In the genomic region with DNA sequence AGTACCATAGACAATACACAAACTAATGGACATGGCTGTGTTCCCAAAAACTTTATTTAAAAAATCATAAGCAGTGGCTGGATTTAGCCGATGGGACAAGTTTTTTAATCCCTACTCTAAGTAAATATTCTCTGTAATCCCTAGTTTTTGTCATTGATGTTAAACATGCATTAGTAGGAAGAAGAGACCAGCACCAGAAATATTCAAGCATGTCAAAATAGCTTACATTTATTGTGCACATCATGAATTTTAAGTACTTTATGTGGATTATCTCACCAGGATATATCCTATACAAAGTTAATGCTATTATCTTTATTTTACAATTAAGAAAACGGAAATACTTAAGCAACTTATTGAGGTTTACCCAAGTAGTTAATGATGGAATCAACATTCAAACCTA, we compare ENCODE assay signal across 1 cellular context.
TF ChIP-seq lines count a peak whose summit lies in the region.

No MANE protein-coding gene starts in this region.

TF ChIP-seq in GM12878, 131 proteins besides CTCF, POLR2A, EP300 and RAD21 (continued from another document):
- TF ChIP-seq, protein P1, sequence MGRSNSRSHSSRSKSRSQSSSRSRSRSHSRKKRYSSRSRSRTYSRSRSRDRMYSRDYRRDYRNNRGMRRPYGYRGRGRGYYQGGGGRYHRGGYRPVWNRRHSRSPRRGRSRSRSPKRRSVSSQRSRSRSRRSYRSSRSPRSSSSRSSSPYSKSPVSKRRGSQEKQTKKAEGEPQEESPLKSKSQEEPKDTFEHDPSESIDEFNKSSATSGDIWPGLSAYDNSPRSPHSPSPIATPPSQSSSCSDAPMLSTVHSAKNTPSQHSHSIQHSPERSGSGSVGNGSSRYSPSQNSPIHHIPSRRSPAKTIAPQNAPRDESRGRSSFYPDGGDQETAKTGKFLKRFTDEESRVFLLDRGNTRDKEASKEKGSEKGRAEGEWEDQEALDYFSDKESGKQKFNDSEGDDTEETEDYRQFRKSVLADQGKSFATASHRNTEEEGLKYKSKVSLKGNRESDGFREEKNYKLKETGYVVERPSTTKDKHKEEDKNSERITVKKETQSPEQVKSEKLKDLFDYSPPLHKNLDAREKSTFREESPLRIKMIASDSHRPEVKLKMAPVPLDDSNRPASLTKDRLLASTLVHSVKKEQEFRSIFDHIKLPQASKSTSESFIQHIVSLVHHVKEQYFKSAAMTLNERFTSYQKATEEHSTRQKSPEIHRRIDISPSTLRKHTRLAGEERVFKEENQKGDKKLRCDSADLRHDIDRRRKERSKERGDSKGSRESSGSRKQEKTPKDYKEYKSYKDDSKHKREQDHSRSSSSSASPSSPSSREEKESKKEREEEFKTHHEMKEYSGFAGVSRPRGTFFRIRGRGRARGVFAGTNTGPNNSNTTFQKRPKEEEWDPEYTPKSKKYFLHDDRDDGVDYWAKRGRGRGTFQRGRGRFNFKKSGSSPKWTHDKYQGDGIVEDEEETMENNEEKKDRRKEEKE (IDR thresholded peaks at IDR 0.05) = no peak
TF ChIP-seq in GM12878: peak in this region for 0.
